In the genomic region with DNA sequence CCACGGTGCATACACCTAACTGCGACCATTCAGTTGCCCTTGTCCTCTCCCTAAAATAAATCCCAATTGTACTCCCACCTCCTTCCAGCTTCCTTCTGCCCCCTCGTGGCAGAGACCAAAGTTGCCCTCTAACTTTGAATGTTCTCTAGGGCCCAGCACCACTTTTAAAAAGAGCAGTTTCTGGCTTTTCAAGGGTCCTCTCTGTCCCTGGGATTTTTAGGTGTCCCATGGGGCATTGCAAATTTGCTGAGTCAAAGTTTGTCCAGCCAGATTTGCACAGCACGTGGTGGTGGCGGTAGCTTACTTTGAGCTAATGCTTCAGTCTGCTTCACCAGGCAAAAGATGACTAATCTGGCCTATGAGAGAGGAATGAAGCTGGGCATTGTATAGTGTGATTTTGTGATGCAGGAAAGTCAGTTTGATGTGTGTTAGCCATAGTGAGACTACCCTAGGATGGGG, we compare ENCODE assay signal across 8 cellular contexts.
DNase-seq lines count a peak whose midpoint lies in the region; ATAC-seq lines count a peak whose summit lies in the region.

No MANE protein-coding gene starts in this region.

- DNase-seq in DMS53 (lab: John Stamatoyannopoulos, UW) (peak; percentile 46), DMS53 treated with DMSO at 0.1 percent for 48 hours (lab: John Stamatoyannopoulos, UW; ENCODE audit: unreplicated experiment) (no peak), Kasumi-1 (lab: John Stamatoyannopoulos, UW) (peak; percentile 28 to 58), germinal center (ENCODE audit: low spot score) (peak; percentile 46)
- peak; percentile 29 to 52 for DNase-seq in activated CD4-positive, alpha-beta T cell treated with anti-CD3 and anti-CD28 coated beads, Interleukin-2, amount 50 U/mL, for 48 hours
- DNase-seq in stimulated activated naive CD8-positive, alpha-beta T cell treated with anti-CD3 and anti-CD28 coated beads, Interleukin-15, Interleukin-2, amounts not matched to agents 100 U/mL and 50 U/mL, for 24 hours = peak; percentile 52

- ATAC-seq in stimulated activated naive CD8-positive, alpha-beta T cell treated with anti-CD3 and anti-CD28 coated beads, Interleukin-15, Interleukin-2, amounts not matched to agents 100 U/mL and 50 U/mL, for 24 hours = peak; percentile 40
- ATAC-seq in GM21390 (IDR thresholded peaks at IDR 0.05; ENCODE audit: unreplicated experiment) (no peak), GM18520 (IDR thresholded peaks at IDR 0.05; ENCODE audit: unreplicated experiment) (no peak)
